In genomic region chr12:109654357-109654756, GRCh38 we compare ENCODE assay signal across 17 cellular contexts.
"Had no signal": no experiment of that assay in that cellular context is flagged by ENCODE, and none has a peak within 500 bp of the region (broad histone marks: within the 10 kb centered on the region; RNA-seq: fewer than 3 reads in every experiment).

No MANE protein-coding gene starts in this region.

- H3K4me1 ChIP-seq: adrenal gland, colonic mucosa, right lobe of liver had no signal

- H3K27ac Mint-ChIP-seq: activated CD4-positive, alpha-beta memory T cell treated with anti-CD3 and anti-CD28 coated beads, Interleukin-2, amount 10 ng/mL, durations not matched to agents 7 days and 5 days; activated naive CD4-positive, alpha-beta T cell treated with anti-CD3 and anti-CD28 coated beads, Interleukin-2, amount 50 U/mL, for 24 hours; immature natural killer cell; naive thymus-derived CD4-positive, alpha-beta T cell; progenitor cell of endocrine pancreas had no signal

- ATAC-seq: naive thymus-derived CD4-positive, alpha-beta T cell had no signal

- H3K9me3 ChIP-seq: adrenal gland, colonic mucosa, esophagus muscularis mucosa, right lobe of liver, thoracic aorta had no signal

- H3K36me3 ChIP-seq: adrenal gland, cardiac muscle cell, colonic mucosa, esophagus muscularis mucosa, right lobe of liver, thoracic aorta had no signal

- H3K27ac ChIP-seq: adrenal gland, cardiac muscle cell, colonic mucosa, esophagus muscularis mucosa, right lobe of liver, thoracic aorta had no signal

- H3K4me3 Mint-ChIP-seq: activated CD4-positive, alpha-beta memory T cell treated with anti-CD3 and anti-CD28 coated beads, Interleukin-2, amount 10 ng/mL, durations not matched to agents 7 days and 5 days; activated naive CD4-positive, alpha-beta T cell treated with anti-CD3 and anti-CD28 coated beads, Interleukin-2, amount 50 U/mL, for 24 hours; immature natural killer cell; naive thymus-derived CD4-positive, alpha-beta T cell had no signal

- H3K4me3 ChIP-seq: adrenal gland, cardiac muscle cell, colonic mucosa, esophagus muscularis mucosa, right lobe of liver, thoracic aorta had no signal

- H3K27me3 ChIP-seq: adrenal gland, cardiac muscle cell, colonic mucosa, right lobe of liver had no signal

- H3K4me1 Mint-ChIP-seq: activated CD4-positive, alpha-beta memory T cell treated with anti-CD3 and anti-CD28 coated beads, Interleukin-2, amount 10 ng/mL, durations not matched to agents 7 days and 5 days; activated naive CD4-positive, alpha-beta T cell treated with anti-CD3 and anti-CD28 coated beads, Interleukin-2, amount 50 U/mL, for 24 hours; immature natural killer cell; naive thymus-derived CD4-positive, alpha-beta T cell had no signal

- DNase-seq: activated CD4-positive, alpha-beta memory T cell treated with anti-CD3 and anti-CD28 coated beads, Interleukin-2, amount 10 ng/mL, durations not matched to agents 7 days and 5 days; activated CD4-positive, alpha-beta T cell treated with anti-CD3 and anti-CD28 coated beads for 4 hours; activated effector memory CD4-positive, alpha-beta T cell treated with anti-CD3 and anti-CD28 coated beads, Interleukin-2, amount 50 U/mL, for 16 hours; activated T-cell treated with anti-CD3 and anti-CD28 coated beads, Interleukin-2, amount 50 U/mL, for 48 hours; adrenal gland; colonic mucosa; immature natural killer cell; naive thymus-derived CD4-positive, alpha-beta T cell; occipital lobe; right lobe of liver; stimulated activated CD4-positive, alpha-beta T cell treated with anti-CD3 and anti-CD28 coated beads, Interleukin-2, amount 100 ng/mL, for 24 hours; T-helper 2 cell had no signal

- H3K36me3 Mint-ChIP-seq: activated naive CD4-positive, alpha-beta T cell treated with anti-CD3 and anti-CD28 coated beads, Interleukin-2, amount 50 U/mL, for 24 hours; immature natural killer cell; naive thymus-derived CD4-positive, alpha-beta T cell had no signal

- H3K9me3 Mint-ChIP-seq: activated CD4-positive, alpha-beta memory T cell treated with anti-CD3 and anti-CD28 coated beads, Interleukin-2, amount 10 ng/mL, durations not matched to agents 7 days and 5 days; activated naive CD4-positive, alpha-beta T cell treated with anti-CD3 and anti-CD28 coated beads, Interleukin-2, amount 50 U/mL, for 24 hours had no signal
